Comparison of ENCODE assay signal across 27 cellular contexts in the genomic region with DNA sequence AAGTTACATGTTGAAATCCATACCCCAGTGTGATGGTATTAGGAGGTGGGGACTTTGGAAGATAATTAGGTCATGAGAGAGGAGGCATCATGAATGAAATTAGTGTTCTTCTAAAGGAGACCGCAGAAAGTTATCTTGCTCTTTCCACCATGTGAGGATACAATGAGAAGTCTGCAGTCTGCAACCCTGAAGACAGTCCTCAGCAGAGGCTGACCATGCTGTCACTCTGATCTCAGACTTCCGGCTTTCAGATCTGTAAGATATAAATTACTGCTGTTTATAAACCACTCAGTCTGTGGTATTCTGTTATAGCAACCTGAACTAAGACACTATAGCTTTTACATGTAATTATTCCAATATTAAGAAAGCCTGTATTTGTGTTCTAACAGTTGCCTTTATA.
"Had no signal": no experiment of that assay in that cellular context is flagged by ENCODE, and none has a peak within 500 bp of the region (broad histone marks: within the 10 kb centered on the region; RNA-seq: fewer than 3 reads in every experiment).

No MANE protein-coding gene starts in this region.

- DNase-seq: activated CD4-positive, alpha-beta memory T cell treated with anti-CD3 and anti-CD28 coated beads, Interleukin-2, amount 10 ng/mL, durations not matched to agents 7 days and 5 days; activated CD4-positive, alpha-beta T cell treated with anti-CD3 and anti-CD28 coated beads for 36 hours; activated CD4-positive, alpha-beta T cell treated with anti-CD3 and anti-CD28 coated beads, Interleukin-2, amount 10 ng/mL, durations not matched to agents 24 days and 14 days; activated CD4-positive, CD25-positive, alpha-beta regulatory T cell; activated CD4-positive, CD25-positive, alpha-beta regulatory T cell treated with anti-CD3 and anti-CD28 coated beads, Interleukin-2, amount 50 U/mL, for 72 hours; activated CD8-positive, alpha-beta memory T cell treated with anti-CD3 and anti-CD28 coated beads, Interleukin-2, amount 50 U/mL, for 48 hours; activated gamma-delta T cell; activated naive CD4-positive, alpha-beta T cell; activated naive CD4-positive, alpha-beta T cell treated with anti-CD3 and anti-CD28 coated beads, Interleukin-2, amount 10 ng/mL, durations not matched to agents 7 days and 5 days; activated T-cell treated with anti-CD3 and anti-CD28 coated beads for 4 hours; activated T-cell treated with anti-CD3 and anti-CD28 coated beads, Interleukin-2, amount 50 U/mL, for 24 hours; activated T-cell treated with anti-CD3 and anti-CD28 coated beads, Interleukin-2, amount 50 U/mL, for 72 hours; amniotic stem cell; anterior cingulate cortex; brain microvascular endothelial cell; dorsolateral prefrontal cortex; effector memory CD4-positive, alpha-beta T cell; endodermal cell; foreskin fibroblast; gastrocnemius medialis; glutamatergic neuron; heart left ventricle; T-helper 2 cell had no signal

- H3K4me1 ChIP-seq: gastrocnemius medialis, heart left ventricle had no signal

- H3K4me3 ChIP-seq: coronary artery, dorsolateral prefrontal cortex, gastrocnemius medialis, heart left ventricle had no signal

- H3K27ac ChIP-seq: brain microvascular endothelial cell, coronary artery, dorsolateral prefrontal cortex, gastrocnemius medialis, heart left ventricle had no signal

- H3K27me3 ChIP-seq: brain microvascular endothelial cell, dorsolateral prefrontal cortex, gastrocnemius medialis, heart left ventricle had no signal

- FAIRE-seq: astrocyte, bronchial epithelial cell had no signal

- ATAC-seq: activated CD4-positive, alpha-beta T cell treated with anti-CD3 and anti-CD28 coated beads for 36 hours; activated T-cell treated with anti-CD3 and anti-CD28 coated beads, Interleukin-2, amount 50 U/mL, for 72 hours; esophagus mucosa; gastrocnemius medialis; heart left ventricle had no signal

- H3K36me3 ChIP-seq: brain microvascular endothelial cell, gastrocnemius medialis, heart left ventricle had no signal

- H3K9me3 ChIP-seq: gastrocnemius medialis, heart left ventricle had no signal
